In the genomic region with DNA sequence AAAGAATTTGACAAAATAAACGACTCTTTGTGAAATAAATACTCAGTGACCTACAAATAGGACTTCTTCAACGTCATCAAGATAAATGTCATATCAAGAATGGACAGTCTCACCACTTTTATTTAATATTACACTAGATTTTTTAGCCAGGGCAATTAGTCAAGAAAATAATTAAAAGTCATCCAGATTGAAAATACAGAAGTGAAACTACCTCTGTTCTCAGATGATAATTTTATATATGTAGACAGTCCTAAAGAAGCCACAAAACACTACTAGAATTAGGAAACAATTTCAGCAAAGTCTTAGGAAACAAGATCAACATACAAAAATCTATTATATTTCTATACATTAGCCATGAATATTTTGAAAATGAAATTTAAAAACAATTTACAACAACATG, we compare ENCODE assay signal across 24 cellular contexts.
"Had no signal": no experiment of that assay in that cellular context is flagged by ENCODE, and none has a peak within 500 bp of the region (broad histone marks: within the 10 kb centered on the region; RNA-seq: fewer than 3 reads in every experiment).

No MANE protein-coding gene starts in this region.

- H3K36me3 ChIP-seq: MG63, SJSA1 had no signal

- ATAC-seq: HepG2 had no signal

- DNase-seq: IMR-90; Karpas-422; KG1; MG63; NCI-H1092 treated with DMSO at 0.1 percent for 48 hours; NCI-H1436; NCI-H187; NCI-H2029; NCI-H2081 treated with DMSO at 0.1 percent for 48 hours; NCI-H2171; NCI-H226; NCI-H446; NCI-H510A; NCI-H524 treated with DMSO at 0.1 percent for 48 hours; NCI-H69; NCI-H774; NK-92 treated with Interleukin-12 subunit alpha and Interleukin-12 subunit beta, amount 100 ng/mL, for 24 hours; SHP77; T-helper 2 cell had no signal

- H3K27me3 ChIP-seq: MG63, SJSA1 had no signal

- H3K4me3 ChIP-seq: MG63, SJSA1, SK-N-MC had no signal

- H3K27ac ChIP-seq: RWPE1, SJSA1, SK-N-MC had no signal

- FAIRE-seq: HepG2, RCC 7860 had no signal

- H3K9me3 ChIP-seq: MG63 had no signal

- H3K4me1 ChIP-seq: SJSA1 had no signal
